Comparison of ENCODE assay signal across 17 cellular contexts in genomic region chr3:127286571-127287140, GRCh38. TPM values are rescaled to one million over a fixed set of nuclear protein-coding genes. Genes with fewer than 3 reads are reported as not detected.
DNase-seq lines count a peak whose midpoint lies in the region; ATAC-seq and TF ChIP-seq lines count a peak whose summit lies in the region.
"Had no signal": no experiment of that assay in that cellular context is flagged by ENCODE, and none has a peak within 500 bp of the region (broad histone marks: within the 10 kb centered on the region; RNA-seq: fewer than 3 reads in every experiment).

No MANE protein-coding gene starts in this region.

- no peaks in the 10 kb centered on the region for H3K36me3 Mint-ChIP-seq in MCF 10A (ENCODE audit: insufficient read depth, unreplicated experiment)
- H3K36me3 Mint-ChIP-seq: brain, type B pancreatic cell had no signal

- peak; percentile 59 for DNase-seq in MCF 10A (ENCODE audit: unreplicated experiment)
- no peak for DNase-seq in breast epithelium (ENCODE audit: low spot score in 2 of 2)
- DNase-seq in RKO (ENCODE audit: low spot score) = peak; percentile 40
- DNase-seq in fibroblast of mammary gland (ENCODE audit: low read depth) = peak; percentile 21
- no peak for DNase-seq in central memory CD4-positive, alpha-beta T cell
- no peak for DNase-seq in activated CD4-positive, alpha-beta T cell treated with anti-CD3 and anti-CD28 coated beads, Interleukin-2, amount 50 U/mL, for 4 hours
- DNase-seq: activated CD4-positive, alpha-beta T cell treated with anti-CD3 and anti-CD28 coated beads for 4 hours; activated T-cell treated with anti-CD3 and anti-CD28 coated beads, Interleukin-2, amount 50 U/mL, for 48 hours; mesendoderm; NCI-H187 treated with DMSO at 0.1 percent for 48 hours; NK-92 treated with Interleukin-12 subunit alpha and Interleukin-12 subunit beta, amount 100 ng/mL, for 24 hours had no signal

- H3K36me3 ChIP-seq in breast epithelium = no peaks in the 10 kb centered on the region

- H3K4me3 Mint-ChIP-seq in MCF 10A (ENCODE audit: unreplicated experiment) = peak overlapping the region; percentile 68
- H3K4me3 Mint-ChIP-seq: brain, type B pancreatic cell had no signal

- ATAC-seq in GM18520 (IDR thresholded peaks at IDR 0.05; ENCODE audit: unreplicated experiment) (no peak), HG03565 (IDR thresholded peaks at IDR 0.05; ENCODE audit: unreplicated experiment) (no peak)

- intact Hi-C loops in MCF 10A (cut with micrococcal nuclease) = no loop called here
- intact Hi-C loops in breast epithelium (cut with DNase I; ENCODE audit: low total_unique reads) = no loop called here

- peaks cover 0 to 5% of the 10 kb centered on the region in 2 donors for H3K9me3 ChIP-seq in breast epithelium

- TF ChIP-seq CTCF in MCF 10A (IDR thresholded peaks at IDR 0.05; ENCODE audit: unreplicated experiment) = no peak
- TF ChIP-seq CTCF in breast epithelium (IDR thresholded peaks at IDR 0.05) = no peak
- no peak for TF ChIP-seq CTCF in fibroblast of mammary gland (conservative IDR thresholded peaks at IDR 0.05; ENCODE audit: control insufficient read depth, insufficient read depth, low read depth, low read length)

- POLR2A ChIA-PET in MCF 10A (lab: Yijun Ruan, JAX) = interaction anchor here (0.7 kb wide), 1 partner anchor 18 kb away, joined by 3 read pairs; no protein-coding TSS in a partner anchor

- no peaks in the 10 kb centered on the region for H3K27me3 ChIP-seq in breast epithelium

- H3K27me3 Mint-ChIP-seq in MCF 10A (ENCODE audit: insufficient read depth, unreplicated experiment) = no peaks in the 10 kb centered on the region

- CTCF ChIA-PET in MCF 10A (lab: Yijun Ruan, JAX) = no interaction called here

- H3K4me1 ChIP-seq in breast epithelium = no peaks in the 10 kb centered on the region

- peaks cover 18% of the 10 kb centered on the region for H3K9me3 Mint-ChIP-seq in MCF 10A (ENCODE audit: unreplicated experiment)
- H3K9me3 Mint-ChIP-seq: type B pancreatic cell had no signal

- peaks cover 7% of the 10 kb centered on the region for H3K4me1 Mint-ChIP-seq in MCF 10A (ENCODE audit: insufficient read depth, unreplicated experiment)
- H3K4me1 Mint-ChIP-seq: brain had no signal

- H3K27ac ChIP-seq in breast epithelium = no peak overlapping the region

- BruUV-seq in MCF 10A (replicated peaks; lab: Mats Ljungman, UMichigan) = no TSS peak

- TF ChIP-seq POLR2A in breast epithelium (IDR thresholded peaks at IDR 0.05) = no peak

- H3K4me3 ChIP-seq in breast epithelium = no peak overlapping the region
- H3K4me3 ChIP-seq in fibroblast of mammary gland (ENCODE audit: control insufficient read depth, low read depth, low read length) = no peak overlapping the region

- peak overlapping the region; percentile 47 for H3K27ac Mint-ChIP-seq in MCF 10A (ENCODE audit: low read depth, unreplicated experiment)
- H3K27ac Mint-ChIP-seq: brain, type B pancreatic cell had no signal

RNA-seq across cellular contexts. Expression of gene PRR20G, which starts 1.2 kb away (rescaled TPM):
- total RNA-seq in MCF 10A (2022) = not detected in 2 replicates
- not detected for total RNA-seq in breast epithelium
- total RNA-seq: H1, osteocyte had no signal

Comparison
In these comparisons a context has a peak if more than half of its experiments do, and no peak if none do; other contexts are left out.
1. DNase-seq: peak in MCF 10A (single experiment), RKO (single experiment) and fibroblast of mammary gland (single experiment); none in breast epithelium (0 of 2), central memory CD4-positive, alpha-beta T cell (single experiment) and activated CD4-positive, alpha-beta T cell treated with anti-CD3 and anti-CD28 coated beads, Interleukin-2, amount 50 U/mL, for 4 hours (0 of 2).